ENCODE assay signal across 24 cellular contexts in genomic region chr16:12390644-12391043, GRCh38.
DNase-seq lines count a peak whose midpoint lies in the region; ATAC-seq, FAIRE-seq and TF ChIP-seq lines count a peak whose summit lies in the region.
"Had no signal": no experiment of that assay in that cellular context is flagged by ENCODE, and none has a peak within 500 bp of the region (broad histone marks: within the 10 kb centered on the region; RNA-seq: fewer than 3 reads in every experiment).

No MANE protein-coding gene starts in this region.

- H4K5ac ChIP-seq in mesendoderm (ENCODE audit: low read length), result no peak overlapping the region

- no peak overlapping the region for H2BK5ac ChIP-seq in mesendoderm (ENCODE audit: low read length)

- H3K36me3 ChIP-seq in HepG2 (replicated peaks in 1 of 2; ENCODE audit: control insufficient read depth in 1 of 2, insufficient read depth in 2 of 2, low read length in 2 of 2) (no peaks in the 10 kb centered on the region), right lobe of liver (no peaks in the 10 kb centered on the region), adipocyte (ENCODE audit: control insufficient read depth, insufficient read depth, low read length, severe bottlenecking) (no peaks in the 10 kb centered on the region), mesendoderm (ENCODE audit: control insufficient read depth, insufficient read depth, low read length) (no peaks in the 10 kb centered on the region)
- H3K36me3 ChIP-seq: adrenal gland, prostate gland, tibial nerve had no signal

- H2AFZ ChIP-seq in HepG2 (ENCODE audit: low read length), result no peak overlapping the region

- no peak overlapping the region for H3K18ac ChIP-seq in mesendoderm (ENCODE audit: low read length)

- H3K56ac ChIP-seq in mesendoderm (ENCODE audit: low read length), result no peak overlapping the region

- DNase-seq in HepG2 (ENCODE audit: low spot score) (no peak), right lobe of liver (no peak), adipocyte (ENCODE audit: low read depth) (peak; percentile 17), foreskin keratinocyte (no peak), NCI-H2196 treated with DMSO at 0.1 percent for 48 hours (lab: John Stamatoyannopoulos, UW; ENCODE audit: unreplicated experiment) (no peak), activated gamma-delta T cell treated with Interleukin-2 at 50 U/mL for 16 hours (no peak), mesendoderm (no peak)
- DNase-seq in activated CD4-positive, CD25-positive, alpha-beta regulatory T cell (lab: John Stamatoyannopoulos, UW), result no peak
- DNase-seq: 8988T; activated CD4-positive, alpha-beta T cell treated with anti-CD3 and anti-CD28 coated beads for 48 hours; activated naive CD4-positive, alpha-beta T cell; activated T-cell treated with anti-CD3 and anti-CD28 coated beads, Interleukin-2, amount 50 U/mL, for 4 hours; adrenal gland; caudate nucleus; CD8-positive, alpha-beta memory T cell; dermis blood vessel endothelial cell; DMS53; KG1; NCI-H524 had no signal

- TF ChIP-seq POLR2A in HepG2 (IDR thresholded peaks at IDR 0.05; ENCODE audit: insufficient read depth in 1 of 2, low read depth in 2 of 2, low read length in 2 of 2) (no peak), right lobe of liver (IDR thresholded peaks at IDR 0.05) (no peak)

- no peak overlapping the region for H3K4me2 ChIP-seq in HepG2 (ENCODE audit: low read depth, low read length)
- no peak overlapping the region for H3K4me2 ChIP-seq in mesendoderm (ENCODE audit: low read length)

- POLR2A ChIA-PET in HepG2 (lab: Yijun Ruan, JAX), result no interaction called here

- no peak overlapping the region for H2BK15ac ChIP-seq in mesendoderm (replicated peaks; ENCODE audit: low read depth)

- H3K4ac ChIP-seq in mesendoderm (ENCODE audit: low read depth, low read length), result no peak overlapping the region

- no peak for TF ChIP-seq RAD21 in HepG2 (CRISPR knock-in tag; IDR thresholded peaks at IDR 0.05)

- no peaks in the 10 kb centered on the region for H4K20me1 ChIP-seq in HepG2 (ENCODE audit: insufficient read depth, low read length)

- H3K79me1 ChIP-seq in mesendoderm (ENCODE audit: low read length), result no peaks in the 10 kb centered on the region

- intact Hi-C loops in HepG2 (cut with micrococcal nuclease; ENCODE audit: unreplicated experiment) (no loop called here), right lobe of liver (cut with DNase I) (no loop called here)

- no peak for TF ChIP-seq CTCF in HepG2 (CRISPR knock-in tag; IDR thresholded peaks at IDR 0.05)
- no peak for TF ChIP-seq CTCF in right lobe of liver (IDR thresholded peaks at IDR 0.05)
- TF ChIP-seq CTCF in foreskin keratinocyte (conservative IDR thresholded peaks at IDR 0.05), result no peak

- H2AK5ac ChIP-seq in mesendoderm (ENCODE audit: low read length), result no peak overlapping the region

- H3K9ac ChIP-seq in HepG2 (ENCODE audit: insufficient read depth, low read depth, low read length) (no peak overlapping the region), adipocyte (ENCODE audit: low read length) (no peak overlapping the region), mesendoderm (ENCODE audit: low read length) (no peak overlapping the region)

- H4K8ac ChIP-seq in mesendoderm (ENCODE audit: low read depth, low read length), result no peak overlapping the region

- FAIRE-seq in HepG2 (lab: Jason Lieb, UNC), result no peak
- FAIRE-seq: endometrium, GM12892, RCC 7860 had no signal

- ATAC-seq in HepG2, result no peak
- no peak for ATAC-seq in right lobe of liver
- ATAC-seq in foreskin keratinocyte, result peak; percentile 65
- ATAC-seq: activated T-cell treated with anti-CD3 and anti-CD28 coated beads, Interleukin-2, amount 50 U/mL, for 4 hours had no signal

- BruUV-seq in HepG2 (replicated peaks; lab: Mats Ljungman, UMichigan), result no TSS peak

- H3K9me3 ChIP-seq in HepG2 (ENCODE audit: low read length), result no peaks in the 10 kb centered on the region
- no peaks in the 10 kb centered on the region for H3K9me3 ChIP-seq in right lobe of liver
- H3K9me3 ChIP-seq in adipocyte (ENCODE audit: control insufficient read depth, low read length), result no peaks in the 10 kb centered on the region
- H3K9me3 ChIP-seq: adrenal gland, prostate gland, tibial nerve had no signal

- H3K4me3 ChIP-seq in HepG2 (replicated peaks in 1 of 3; ENCODE audit: insufficient read depth in 1 of 3, low read depth in 2 of 3, low read length in 3 of 3) (no peak overlapping the region), right lobe of liver (no peak overlapping the region), adipocyte (ENCODE audit: low read length) (no peak overlapping the region), mesendoderm (ENCODE audit: low read length) (no peak overlapping the region)
- H3K4me3 ChIP-seq: adrenal gland, prostate gland, tibial nerve had no signal

- H2BK120ac ChIP-seq in mesendoderm (ENCODE audit: low read depth, low read length), result no peak overlapping the region

- 79% methylated on average over 6 of the region's 6 CpGs for WGBS in HepG2 (ENCODE audit: low lambda C conversion rate)
- 69% methylated on average over 3 of the region's 6 CpGs for WGBS in right lobe of liver (ENCODE audit: insufficient coverage, low coverage, low lambda C conversion rate, missing lambda C conversion rate)
- no CpG with 5 or more reads among the region's 6 CpGs for WGBS in mesendoderm (ENCODE audit: extremely low coverage, insufficient coverage, low lambda C conversion rate)

- H3K27me3 ChIP-seq in HepG2 (ENCODE audit: control insufficient read depth in 1 of 2, insufficient read depth in 2 of 2, low read length in 2 of 2) (no peaks in the 10 kb centered on the region), right lobe of liver (no peaks in the 10 kb centered on the region), adipocyte (replicated peaks; ENCODE audit: control insufficient read depth, insufficient read depth, low read length) (no peaks in the 10 kb centered on the region), foreskin keratinocyte (no peaks in the 10 kb centered on the region), mesendoderm (ENCODE audit: insufficient read depth, low read length, poor library complexity) (no peaks in the 10 kb centered on the region)
- H3K27me3 ChIP-seq: adrenal gland, tibial nerve had no signal

- in situ Hi-C loops in HepG2 (cut with HindIII; ENCODE audit: extremely low pct_ligation_motif_present, low pct_unique_long_range_greater_than_20kb), result no loop called here

- H3K4me1 ChIP-seq in HepG2 (ENCODE audit: insufficient read depth, low read length), result no peaks in the 10 kb centered on the region
- no peaks in the 10 kb centered on the region for H3K4me1 ChIP-seq in right lobe of liver
- peaks cover 33% of the 10 kb centered on the region for H3K4me1 ChIP-seq in adipocyte (ENCODE audit: control insufficient read depth, insufficient read depth, low read length)
- H3K4me1 ChIP-seq in foreskin keratinocyte, result peaks cover 7% of the 10 kb centered on the region
- H3K4me1 ChIP-seq in mesendoderm (ENCODE audit: control insufficient read depth, low read depth, low read length), result no peaks in the 10 kb centered on the region
- H3K4me1 ChIP-seq: prostate gland had no signal

- H3K23ac ChIP-seq in mesendoderm (ENCODE audit: low read length), result no peak overlapping the region

- H3K79me2 ChIP-seq in HepG2 (ENCODE audit: insufficient read depth, low read length), result no peaks in the 10 kb centered on the region
- H3K79me2 ChIP-seq in mesendoderm (ENCODE audit: control insufficient read depth, insufficient read depth, low read length), result no peaks in the 10 kb centered on the region

- CTCF ChIA-PET in HepG2 (lab: Yijun Ruan, JAX; ENCODE audit: low intra/inter-chr PET ratio, low total read pairs), result no interaction called here

- TF ChIP-seq EP300 in HepG2 (IDR thresholded peaks at IDR 0.05; ENCODE audit: low read depth in 2 of 2, low read length in 2 of 2) (no peak), HepG2 (CRISPR knock-in tag; IDR thresholded peaks at IDR 0.05; ENCODE audit: borderline replicate concordance) (no peak)

- H3K27ac ChIP-seq in HepG2 (ENCODE audit: extremely low read length, insufficient read depth, low read length), result no peak overlapping the region
- H3K27ac ChIP-seq in right lobe of liver, result no peak overlapping the region
- H3K27ac ChIP-seq in foreskin keratinocyte, result no peak overlapping the region
- no peak overlapping the region for H3K27ac ChIP-seq in mesendoderm (ENCODE audit: low read depth, low read length)
- H3K27ac ChIP-seq: adrenal gland, prostate gland, tibial nerve had no signal

TF ChIP-seq in HepG2, 621 proteins besides CTCF, POLR2A, EP300 and RAD21 (continues in another document):
- TF ChIP-seq NFE2L2 (IDR thresholded peaks at IDR 0.05; ENCODE audit: low read length) (no peak), ZNF713 (CRISPR knock-in tag; IDR thresholded peaks at IDR 0.05) (no peak), ZNF564 (CRISPR knock-in tag; IDR thresholded peaks at IDR 0.05) (no peak), ZFP82 (CRISPR knock-in tag; IDR thresholded peaks at IDR 0.05; ENCODE audit: borderline replicate concordance) (no peak)
